9 cellular contexts compared by ENCODE assay signal in the genomic region with DNA sequence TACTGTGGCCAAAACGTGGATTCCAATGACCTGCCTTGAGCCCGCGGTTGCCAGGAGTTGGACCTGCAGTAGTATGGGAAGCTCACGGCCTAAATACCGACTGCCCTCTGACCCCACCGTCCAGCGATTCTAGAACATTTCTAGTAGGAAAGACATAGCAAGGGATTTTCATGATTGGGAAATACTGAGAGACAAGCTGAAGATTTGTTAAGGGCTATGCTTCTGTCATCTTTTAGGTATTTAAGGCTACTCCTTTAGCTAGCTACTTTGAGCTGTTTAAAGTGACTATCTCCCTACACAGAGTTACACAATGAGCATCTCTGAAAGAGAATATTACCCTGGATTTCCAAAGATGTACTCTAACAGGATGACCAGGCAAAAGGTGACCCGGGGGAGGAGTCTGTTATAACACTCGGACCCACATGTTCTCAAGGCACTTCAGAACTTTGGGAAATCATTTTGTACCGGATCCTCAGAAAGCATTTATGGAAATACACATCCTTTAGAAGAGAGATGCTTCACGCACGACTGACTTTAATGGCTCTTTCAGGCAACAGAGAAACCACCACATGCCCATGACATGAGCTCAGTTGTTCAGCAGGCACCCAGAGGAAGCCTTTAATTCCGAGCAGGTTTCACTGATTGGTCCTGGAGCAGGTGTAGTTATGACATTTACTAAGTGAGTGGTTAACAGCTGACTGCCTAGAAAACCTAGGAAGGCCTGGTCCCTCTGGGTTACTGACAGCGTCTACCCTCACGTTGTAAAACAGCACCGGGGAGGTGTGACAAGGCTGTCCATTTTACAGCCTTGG. TPM values are rescaled to one million over a fixed set of nuclear protein-coding genes. Genes with fewer than 3 reads are reported as not detected.
DNase-seq lines count a peak whose midpoint lies in the region; ATAC-seq and TF ChIP-seq lines count a peak whose summit lies in the region.
"Had no signal": no experiment of that assay in that cellular context is flagged by ENCODE, and none has a peak within 500 bp of the region (broad histone marks: within the 10 kb centered on the region; RNA-seq: fewer than 3 reads in every experiment).

No MANE protein-coding gene starts in this region.

- peaks cover 42% of the 10 kb centered on the region for H3K4me1 ChIP-seq in CD4-positive, CD25-positive, alpha-beta regulatory T cell (ENCODE audit: control insufficient read depth, insufficient read depth, low read length, poor library complexity, severe bottlenecking)

- no peak for ATAC-seq in CD4-positive, CD25-positive, alpha-beta regulatory T cell (ENCODE audit: low read depth in 2 of 2)
- ATAC-seq in esophagus mucosa (no peak), HG02610 (IDR thresholded peaks at IDR 0.05; ENCODE audit: unreplicated experiment) (no peak)
- ATAC-seq: natural killer cell treated with Interleukin-12 subunit alpha and Interleukin-12 subunit beta and Interleukin-15 and Interleukin-18, amount 100 ng/mL, for 72 hours had no signal

- peak overlapping the region; percentile 9 to 51 (median 18) for H3K4me3 Mint-ChIP-seq in CD4-positive, CD25-positive, alpha-beta regulatory T cell
- H3K4me3 Mint-ChIP-seq in neural crest cell = peak overlapping the region; percentile 62
- H3K4me3 Mint-ChIP-seq: natural killer cell treated with Interleukin-12 subunit alpha and Interleukin-12 subunit beta and Interleukin-15 and Interleukin-18, amount 100 ng/mL, for 72 hours had no signal

- TF ChIP-seq CTCF in choroid plexus epithelial cell (conservative IDR thresholded peaks at IDR 0.05; ENCODE audit: low read depth, low read length) = no peak
- no peak for TF ChIP-seq CTCF in neural crest cell (conservative IDR thresholded peaks at IDR 0.05)

- H3K27me3 ChIP-seq in CD4-positive, CD25-positive, alpha-beta regulatory T cell (ENCODE audit: control insufficient read depth, insufficient read depth, low read length) = no peaks in the 10 kb centered on the region

- H3K4me3 ChIP-seq in CD4-positive, CD25-positive, alpha-beta regulatory T cell (ENCODE audit: low read depth, low read length) = no peak overlapping the region
- no peak overlapping the region for H3K4me3 ChIP-seq in choroid plexus epithelial cell (ENCODE audit: low read depth, low read length)

- no peak for DNase-seq in CD4-positive, CD25-positive, alpha-beta regulatory T cell
- DNase-seq in M059J (ENCODE audit: low read depth) (peak; percentile 91), choroid plexus epithelial cell (ENCODE audit: low read depth) (peak; percentile 84), neural crest cell (ENCODE audit: low read depth, low spot score) (no peak), A172 (ENCODE audit: low spot score) (no peak), NOMO-1 treated with DMSO at 0.1 percent for 48 hours (lab: John Stamatoyannopoulos, UW; ENCODE audit: unreplicated experiment) (no peak)

- H3K9me3 Mint-ChIP-seq in CD4-positive, CD25-positive, alpha-beta regulatory T cell = no peaks in the 10 kb centered on the region
- H3K9me3 Mint-ChIP-seq in neural crest cell = no peaks in the 10 kb centered on the region
- H3K9me3 Mint-ChIP-seq: natural killer cell treated with Interleukin-12 subunit alpha and Interleukin-12 subunit beta and Interleukin-15 and Interleukin-18, amount 100 ng/mL, for 72 hours had no signal

- peaks cover 8% of the 10 kb centered on the region for H3K27me3 Mint-ChIP-seq in CD4-positive, CD25-positive, alpha-beta regulatory T cell
- H3K27me3 Mint-ChIP-seq in neural crest cell (ENCODE audit: low read depth) = no peaks in the 10 kb centered on the region
- H3K27me3 Mint-ChIP-seq: natural killer cell treated with Interleukin-12 subunit alpha and Interleukin-12 subunit beta and Interleukin-15 and Interleukin-18, amount 100 ng/mL, for 72 hours had no signal

- no peak overlapping the region for H3K27ac ChIP-seq in CD4-positive, CD25-positive, alpha-beta regulatory T cell (ENCODE audit: insufficient read depth, low read length, poor library complexity, severe bottlenecking)

- peaks cover 18% of the 10 kb centered on the region for H3K36me3 Mint-ChIP-seq in CD4-positive, CD25-positive, alpha-beta regulatory T cell
- H3K36me3 Mint-ChIP-seq in neural crest cell (ENCODE audit: low read depth) = peaks cover 8% of the 10 kb centered on the region

- H3K27ac Mint-ChIP-seq in CD4-positive, CD25-positive, alpha-beta regulatory T cell = peak overlapping the region in 1 of 3 donors; percentile 29
- peak overlapping the region; percentile 35 for H3K27ac Mint-ChIP-seq in neural crest cell (ENCODE audit: unreplicated experiment)
- H3K27ac Mint-ChIP-seq: natural killer cell treated with Interleukin-12 subunit alpha and Interleukin-12 subunit beta and Interleukin-15 and Interleukin-18, amount 100 ng/mL, for 72 hours had no signal

- H3K4me1 Mint-ChIP-seq in CD4-positive, CD25-positive, alpha-beta regulatory T cell = peaks cover 9 to 68% (median 41%) of the 10 kb centered on the region in 4 donors
- peaks cover 40% of the 10 kb centered on the region for H3K4me1 Mint-ChIP-seq in neural crest cell

- no peaks in the 10 kb centered on the region for H3K9me3 ChIP-seq in CD4-positive, CD25-positive, alpha-beta regulatory T cell (ENCODE audit: control insufficient read depth in 2 of 2, low read length in 2 of 2)

- peaks cover 40% of the 10 kb centered on the region for H3K36me3 ChIP-seq in CD4-positive, CD25-positive, alpha-beta regulatory T cell (ENCODE audit: control insufficient read depth, insufficient read depth, low read length)

RNA-seq across cellular contexts. Expression of a gene that starts 4.2 kb away (rescaled TPM):
- total RNA-seq in CD4-positive, CD25-positive, alpha-beta regulatory T cell = 31.8 TPM
- 10 to 100 TPM; 33.4 to 42.4 (median 39.9) TPM for polyA plus RNA-seq in CD4-positive, CD25-positive, alpha-beta regulatory T cell
- 18.6 and 22.6 TPM in 2 replicates for total RNA-seq in M059J (2014; rRNA removed; shearing (Covaris generic))
- 32.1 and 33.5 TPM in 2 replicates for total RNA-seq in neural crest cell
- 21.0 and 24.8 TPM in 2 replicates for total RNA-seq in A172 (2014; rRNA removed; shearing (Covaris generic))
- 23.6 TPM for total RNA-seq in esophagus mucosa

RNA-seq across cellular contexts. Expression of a gene that starts 4.5 kb away (rescaled TPM):
- total RNA-seq in CD4-positive, CD25-positive, alpha-beta regulatory T cell = 15.1 TPM
- polyA plus RNA-seq in CD4-positive, CD25-positive, alpha-beta regulatory T cell = 10 to 100 TPM; 32.3 to 55.0 (median 49.6) TPM
- 17.7 and 30.7 TPM in 2 replicates for total RNA-seq in M059J (2014; rRNA removed; shearing (Covaris generic))
- total RNA-seq in neural crest cell (33.7 and 37.2 TPM in 2 replicates), esophagus mucosa (30.3 TPM)
- total RNA-seq in A172 (2014; rRNA removed; shearing (Covaris generic)) = 24.8 and 25.3 TPM in 2 replicates

RNA-seq across cellular contexts. Expression of a gene that starts 29.3 kb away (rescaled TPM):
- 9.7 TPM for total RNA-seq in CD4-positive, CD25-positive, alpha-beta regulatory T cell
- 1 to 10 TPM; 3.7 to 7.5 (median 6.1) TPM for polyA plus RNA-seq in CD4-positive, CD25-positive, alpha-beta regulatory T cell
- total RNA-seq in M059J (2014; rRNA removed; shearing (Covaris generic)) = 4.8 and 8.1 TPM in 2 replicates
- total RNA-seq in neural crest cell = 10.9 and 12.5 TPM in 2 replicates
- 8.5 and 10.2 TPM in 2 replicates for total RNA-seq in A172 (2014; rRNA removed; shearing (Covaris generic))
- 6.1 TPM for total RNA-seq in esophagus mucosa

RNA-seq across cellular contexts. Expression of a gene that starts 35.6 kb away (rescaled TPM):
- total RNA-seq in CD4-positive, CD25-positive, alpha-beta regulatory T cell = 5.8 TPM
- polyA plus RNA-seq in CD4-positive, CD25-positive, alpha-beta regulatory T cell = 1 to 10 TPM in 3 of 4 donors, not detected in 1; 1.4 to 1.7 (median 1.7) TPM
- total RNA-seq in M059J (2014; rRNA removed; shearing (Covaris generic)) = 42.2 and 63.3 TPM in 2 replicates
- total RNA-seq in neural crest cell (961 and 996 TPM in 2 replicates), esophagus mucosa (17.8 TPM)
- 13.2 and 40.3 TPM in 2 replicates for total RNA-seq in A172 (2014; rRNA removed; shearing (Covaris generic))

Comparison
In these comparisons a context has a peak if more than half of its experiments do, and no peak if none do; other contexts are left out.
1. DNase-seq: peak in M059J (single experiment) and choroid plexus epithelial cell (single experiment); none in CD4-positive, CD25-positive, alpha-beta regulatory T cell (0 of 3), neural crest cell (single experiment), A172 (single experiment) and NOMO-1 treated with DMSO at 0.1 percent for 48 hours (single experiment).